ENCODE assay signal across 11 cellular contexts in the genomic region with DNA sequence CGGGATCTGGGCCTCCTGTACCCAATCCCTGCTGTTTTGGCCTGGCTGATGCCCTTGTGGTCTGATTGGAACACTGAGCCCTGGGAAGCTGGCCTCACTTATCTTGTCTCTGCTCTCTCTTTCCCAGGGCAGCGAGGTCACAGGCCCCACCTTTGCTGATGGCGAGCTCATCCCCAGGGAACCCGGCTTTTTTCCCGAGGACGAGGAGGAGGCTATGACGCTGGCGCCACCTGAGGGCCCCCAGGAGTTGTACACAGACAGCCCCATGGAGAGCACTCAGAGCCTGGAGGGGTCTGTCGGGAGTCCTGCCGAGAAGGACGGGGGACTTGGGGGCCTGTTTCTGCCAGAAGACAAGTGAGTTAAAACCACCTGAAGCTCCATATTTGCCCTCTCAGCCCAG.
DNase-seq lines count a peak whose midpoint lies in the region; ATAC-seq and TF ChIP-seq lines count a peak whose summit lies in the region.
"Had no signal": no experiment of that assay in that cellular context is flagged by ENCODE, and none has a peak within 500 bp of the region (broad histone marks: within the 10 kb centered on the region; RNA-seq: fewer than 3 reads in every experiment).

No MANE protein-coding gene starts in this region.

- TF ChIP-seq RAD21 in liver (IDR thresholded peaks at IDR 0.05) = peak; percentile 66 to 72

- DNase-seq in DMS53 (lab: John Stamatoyannopoulos, UW) (peak; percentile 25), DMS53 treated with DMSO at 0.1 percent for 48 hours (lab: John Stamatoyannopoulos, UW; ENCODE audit: unreplicated experiment) (no peak), HFFc6 (no peak), astrocyte of the spinal cord (ENCODE audit: low read depth, low spot score) (no peak), lower leg skin (ENCODE audit: low spot score in 2 of 2) (no peak)
- DNase-seq: NK-92 treated with Interleukin-12 subunit alpha and Interleukin-12 subunit beta, amount 100 ng/mL, for 24 hours; stimulated activated CD4-positive, alpha-beta T cell treated with anti-CD3 and anti-CD28 coated beads, Interleukin-4, amount 100 ng/mL, for 24 hours had no signal

- no peak overlapping the region for H3K9ac ChIP-seq in liver (ENCODE audit: low read depth in 1 of 2, low read length in 2 of 2)

- no peaks in the 10 kb centered on the region for H3K36me3 ChIP-seq in liver (ENCODE audit: control insufficient read depth in 4 of 4, insufficient read depth in 3 of 4, low read depth in 1 of 4, low read length in 3 of 4)

- no peak overlapping the region for H3K27ac ChIP-seq in liver (ENCODE audit: low read depth in 1 of 2, low read length in 2 of 2)

- H3K4me3 ChIP-seq in astrocyte of the spinal cord (ENCODE audit: low read depth, low read length) = no peak overlapping the region
- H3K4me3 ChIP-seq in liver (ENCODE audit: low read depth in 1 of 3, low read length in 3 of 3) = no peak overlapping the region
- H3K4me3 ChIP-seq in lower leg skin (ENCODE audit: low read depth, poor library complexity, severe bottlenecking) = no peak overlapping the region

- H3K27me3 Mint-ChIP-seq in HFFc6 (ENCODE audit: insufficient read depth) = peaks cover 9% of the 10 kb centered on the region
- H3K27me3 Mint-ChIP-seq: dendritic cell treated with granulocyte-macrophage colony-stimulating factor and Interleukin-4, amounts not matched to agents 40 ng/mL and 50 ng/mL, for 4 days had no signal

- H3K36me3 Mint-ChIP-seq in HFFc6 (ENCODE audit: low read depth) = no peaks in the 10 kb centered on the region

- no peak overlapping the region for H3K4me3 Mint-ChIP-seq in HFFc6
- H3K4me3 Mint-ChIP-seq: dendritic cell treated with granulocyte-macrophage colony-stimulating factor and Interleukin-4, amounts not matched to agents 40 ng/mL and 50 ng/mL, for 4 days had no signal

- peaks cover 2 to 15% (median 10%) of the 10 kb centered on the region in 4 donors for H3K4me1 ChIP-seq in liver (ENCODE audit: control insufficient read depth in 4 of 4, insufficient read depth in 4 of 4, low read length in 3 of 4)

- no peaks in the 10 kb centered on the region for H3K9me3 ChIP-seq in liver (ENCODE audit: control insufficient read depth in 4 of 4, low read length in 3 of 4)

- H3K27ac Mint-ChIP-seq in HFFc6 = no peak overlapping the region
- H3K27ac Mint-ChIP-seq: dendritic cell treated with granulocyte-macrophage colony-stimulating factor and Interleukin-4, amounts not matched to agents 40 ng/mL and 50 ng/mL, for 4 days had no signal

- WGBS in liver = 65% methylated on average over 11 of the region's 11 CpGs
- 53 to 59% methylated on average over 11 of the region's 11 CpGs for WGBS in lower leg skin, 2 donors

- ATAC-seq in GM21529 (IDR thresholded peaks at IDR 0.05; ENCODE audit: unreplicated experiment) (no peak), GM18517 (IDR thresholded peaks at IDR 0.05; ENCODE audit: unreplicated experiment) (no peak)

- intact Hi-C loops in lower leg skin (cut with DNase I; ENCODE audit: low total_unique reads) = no loop called here

- in situ Hi-C loops in astrocyte of the spinal cord (cut with HindIII; ENCODE audit: low sequenced_read_pairs) = no loop called here

- no peak for TF ChIP-seq POLR2A in lower leg skin (IDR thresholded peaks at IDR 0.05)

- peak; percentile 45 for TF ChIP-seq CTCF in HFFc6 (IDR thresholded peaks at IDR 0.05)
- peak; percentile 35 for TF ChIP-seq CTCF in astrocyte of the spinal cord (IDR thresholded peaks at IDR 0.05; ENCODE audit: low read depth, low read length)
- peak; percentile 26 for TF ChIP-seq CTCF in liver (IDR thresholded peaks at IDR 0.05; ENCODE audit: low read depth, low read length, missing input control)
- TF ChIP-seq CTCF in lower leg skin (IDR thresholded peaks at IDR 0.05) = no peak

- no peaks in the 10 kb centered on the region for H3K9me3 Mint-ChIP-seq in HFFc6
- H3K9me3 Mint-ChIP-seq: dendritic cell treated with granulocyte-macrophage colony-stimulating factor and Interleukin-4, amounts not matched to agents 40 ng/mL and 50 ng/mL, for 4 days had no signal

- H3K4me1 Mint-ChIP-seq in HFFc6 (ENCODE audit: low read depth) = no peaks in the 10 kb centered on the region

- H3K27me3 ChIP-seq in liver (ENCODE audit: control insufficient read depth in 4 of 4, insufficient read depth in 4 of 4, low read length in 3 of 4) = no peaks in the 10 kb centered on the region

TF ChIP-seq in liver, 16 proteins besides CTCF, POLR2A, EP300 and RAD21:
- TF ChIP-seq HNF4G (IDR thresholded peaks at IDR 0.05) (no peak), EGR1 (IDR thresholded peaks at IDR 0.05; ENCODE audit: low read depth in 2 of 2) (no peak), SP1 (IDR thresholded peaks at IDR 0.05) (no peak), TAF1 (conservative IDR thresholded peaks at IDR 0.05) (no peak), GABPA (IDR thresholded peaks at IDR 0.05 in 1 of 2, conservative IDR thresholded peaks at IDR 0.05 in 1 of 2) (no peak), YY1 (IDR thresholded peaks at IDR 0.05) (no peak), RXRA (IDR thresholded peaks at IDR 0.05) (no peak), NR2F2 (IDR thresholded peaks at IDR 0.05) (no peak), JUND (IDR thresholded peaks at IDR 0.05) (no peak), FOXA1 (IDR thresholded peaks at IDR 0.05) (no peak), HNF4A (conservative IDR thresholded peaks at IDR 0.05) (no peak), FOXA2 (IDR thresholded peaks at IDR 0.05) (no peak)
- TF ChIP-seq, protein P1, sequence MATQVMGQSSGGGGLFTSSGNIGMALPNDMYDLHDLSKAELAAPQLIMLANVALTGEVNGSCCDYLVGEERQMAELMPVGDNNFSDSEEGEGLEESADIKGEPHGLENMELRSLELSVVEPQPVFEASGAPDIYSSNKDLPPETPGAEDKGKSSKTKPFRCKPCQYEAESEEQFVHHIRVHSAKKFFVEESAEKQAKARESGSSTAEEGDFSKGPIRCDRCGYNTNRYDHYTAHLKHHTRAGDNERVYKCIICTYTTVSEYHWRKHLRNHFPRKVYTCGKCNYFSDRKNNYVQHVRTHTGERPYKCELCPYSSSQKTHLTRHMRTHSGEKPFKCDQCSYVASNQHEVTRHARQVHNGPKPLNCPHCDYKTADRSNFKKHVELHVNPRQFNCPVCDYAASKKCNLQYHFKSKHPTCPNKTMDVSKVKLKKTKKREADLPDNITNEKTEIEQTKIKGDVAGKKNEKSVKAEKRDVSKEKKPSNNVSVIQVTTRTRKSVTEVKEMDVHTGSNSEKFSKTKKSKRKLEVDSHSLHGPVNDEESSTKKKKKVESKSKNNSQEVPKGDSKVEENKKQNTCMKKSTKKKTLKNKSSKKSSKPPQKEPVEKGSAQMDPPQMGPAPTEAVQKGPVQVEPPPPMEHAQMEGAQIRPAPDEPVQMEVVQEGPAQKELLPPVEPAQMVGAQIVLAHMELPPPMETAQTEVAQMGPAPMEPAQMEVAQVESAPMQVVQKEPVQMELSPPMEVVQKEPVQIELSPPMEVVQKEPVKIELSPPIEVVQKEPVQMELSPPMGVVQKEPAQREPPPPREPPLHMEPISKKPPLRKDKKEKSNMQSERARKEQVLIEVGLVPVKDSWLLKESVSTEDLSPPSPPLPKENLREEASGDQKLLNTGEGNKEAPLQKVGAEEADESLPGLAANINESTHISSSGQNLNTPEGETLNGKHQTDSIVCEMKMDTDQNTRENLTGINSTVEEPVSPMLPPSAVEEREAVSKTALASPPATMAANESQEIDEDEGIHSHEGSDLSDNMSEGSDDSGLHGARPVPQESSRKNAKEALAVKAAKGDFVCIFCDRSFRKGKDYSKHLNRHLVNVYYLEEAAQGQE (IDR thresholded peaks at IDR 0.05) = no peak
- TF ChIP-seq, protein P2, sequence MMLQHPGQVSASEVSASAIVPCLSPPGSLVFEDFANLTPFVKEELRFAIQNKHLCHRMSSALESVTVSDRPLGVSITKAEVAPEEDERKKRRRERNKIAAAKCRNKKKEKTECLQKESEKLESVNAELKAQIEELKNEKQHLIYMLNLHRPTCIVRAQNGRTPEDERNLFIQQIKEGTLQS (IDR thresholded peaks at IDR 0.05) = no peak
- TF ChIP-seq, protein P3, sequence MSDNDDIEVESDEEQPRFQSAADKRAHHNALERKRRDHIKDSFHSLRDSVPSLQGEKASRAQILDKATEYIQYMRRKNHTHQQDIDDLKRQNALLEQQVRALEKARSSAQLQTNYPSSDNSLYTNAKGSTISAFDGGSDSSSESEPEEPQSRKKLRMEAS (IDR thresholded peaks at IDR 0.05) = no peak
- TF ChIP-seq, protein P4, sequence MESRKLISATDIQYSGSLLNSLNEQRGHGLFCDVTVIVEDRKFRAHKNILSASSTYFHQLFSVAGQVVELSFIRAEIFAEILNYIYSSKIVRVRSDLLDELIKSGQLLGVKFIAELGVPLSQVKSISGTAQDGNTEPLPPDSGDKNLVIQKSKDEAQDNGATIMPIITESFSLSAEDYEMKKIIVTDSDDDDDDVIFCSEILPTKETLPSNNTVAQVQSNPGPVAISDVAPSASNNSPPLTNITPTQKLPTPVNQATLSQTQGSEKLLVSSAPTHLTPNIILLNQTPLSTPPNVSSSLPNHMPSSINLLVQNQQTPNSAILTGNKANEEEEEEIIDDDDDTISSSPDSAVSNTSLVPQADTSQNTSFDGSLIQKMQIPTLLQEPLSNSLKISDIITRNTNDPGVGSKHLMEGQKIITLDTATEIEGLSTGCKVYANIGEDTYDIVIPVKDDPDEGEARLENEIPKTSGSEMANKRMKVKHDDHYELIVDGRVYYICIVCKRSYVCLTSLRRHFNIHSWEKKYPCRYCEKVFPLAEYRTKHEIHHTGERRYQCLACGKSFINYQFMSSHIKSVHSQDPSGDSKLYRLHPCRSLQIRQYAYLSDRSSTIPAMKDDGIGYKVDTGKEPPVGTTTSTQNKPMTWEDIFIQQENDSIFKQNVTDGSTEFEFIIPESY (IDR thresholded peaks at IDR 0.05) = no peak

Comparison
In these comparisons a context has a peak if more than half of its experiments do, and no peak if none do; other contexts are left out.
1. CTCF ChIP-seq: peak in HFFc6 (single experiment), astrocyte of the spinal cord (single experiment) and liver (single experiment); none in lower leg skin (0 of 3).